ENCODE assay signal across 8 cellular contexts in the genomic region with DNA sequence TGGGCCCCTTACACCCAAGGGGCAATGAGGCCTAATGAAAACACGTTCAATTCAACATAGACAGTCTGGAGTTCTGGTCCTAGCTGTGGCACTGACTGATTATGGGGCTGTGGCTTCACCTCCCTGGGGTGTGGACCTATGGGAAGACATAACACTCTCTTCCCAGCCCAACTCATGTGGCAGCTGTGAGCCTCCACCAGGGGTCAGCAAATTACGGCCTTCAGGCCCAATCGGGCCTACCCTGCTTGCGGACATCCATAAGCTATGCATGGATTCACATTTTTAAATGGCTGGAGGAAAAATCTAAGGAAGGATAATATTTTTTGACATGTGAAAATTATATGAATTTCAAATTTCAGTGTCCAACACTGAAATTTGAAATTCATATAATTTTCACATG.
DNase-seq lines count a peak whose midpoint lies in the region; ATAC-seq and TF ChIP-seq lines count a peak whose summit lies in the region.

No MANE protein-coding gene starts in this region.

- no peak overlapping the region for H3K4me3 Mint-ChIP-seq in natural killer cell
- no peak overlapping the region for H3K4me3 Mint-ChIP-seq in natural killer cell treated with Interleukin-12 subunit alpha and Interleukin-12 subunit beta and Interleukin-15 and Interleukin-18, amount 100 ng/mL, for 72 hours
- no peak overlapping the region for H3K4me3 Mint-ChIP-seq in activated naive CD4-positive, alpha-beta T cell treated with anti-CD3 and anti-CD28 coated beads, Interleukin-2, amount 10 ng/mL, durations not matched to agents 7 days and 5 days

- ATAC-seq in natural killer cell, result peak in 1 of 3 donors; percentile 46
- no peak for ATAC-seq in natural killer cell treated with Interleukin-12 subunit alpha and Interleukin-12 subunit beta and Interleukin-15 and Interleukin-18, amount 100 ng/mL, for 72 hours
- ATAC-seq in GM21717 (IDR thresholded peaks at IDR 0.05; ENCODE audit: unreplicated experiment), result no peak
- no peak for ATAC-seq in GM21360 (IDR thresholded peaks at IDR 0.05; ENCODE audit: unreplicated experiment)

- no peaks in the 10 kb centered on the region for H3K36me3 Mint-ChIP-seq in natural killer cell
- H3K36me3 Mint-ChIP-seq in natural killer cell treated with Interleukin-12 subunit alpha and Interleukin-12 subunit beta and Interleukin-15 and Interleukin-18, amount 100 ng/mL, for 72 hours, result no peaks in the 10 kb centered on the region
- H3K36me3 Mint-ChIP-seq in activated naive CD4-positive, alpha-beta T cell treated with anti-CD3 and anti-CD28 coated beads, Interleukin-2, amount 10 ng/mL, durations not matched to agents 7 days and 5 days, result no peaks in the 10 kb centered on the region

- no peak overlapping the region for H3K4me3 ChIP-seq in epithelial cell of esophagus (ENCODE audit: low read length)

- DNase-seq in natural killer cell, result no peak
- no peak for DNase-seq in natural killer cell treated with Interleukin-12 subunit alpha and Interleukin-12 subunit beta and Interleukin-15 and Interleukin-18, amount 100 ng/mL, for 72 hours (ENCODE audit: low spot score)
- DNase-seq in NAMALWA (ENCODE audit: low spot score), result peak; percentile 43
- DNase-seq in epithelial cell of esophagus (ENCODE audit: low read depth), result peak; percentile 22
- peak; percentile 84 for DNase-seq in pons (ENCODE audit: low spot score)
- no peak for DNase-seq in activated naive CD4-positive, alpha-beta T cell treated with anti-CD3 and anti-CD28 coated beads, Interleukin-2, amount 10 ng/mL, durations not matched to agents 7 days and 5 days

- TF ChIP-seq CTCF in natural killer cell (IDR thresholded peaks at IDR 0.05) (peak; percentile 37), epithelial cell of esophagus (IDR thresholded peaks at IDR 0.05; ENCODE audit: insufficient read depth, low read depth, low read length, missing control alignments) (peak; percentile 15)

- intact Hi-C loops in natural killer cell (cut with micrococcal nuclease), result loop anchor here (1.0 kb wide), 1 partner anchor 103 kb away; no protein-coding TSS in a partner anchor

- no peaks in the 10 kb centered on the region for H3K27me3 Mint-ChIP-seq in natural killer cell (ENCODE audit: low read depth in 2 of 2)
- H3K27me3 Mint-ChIP-seq in natural killer cell treated with Interleukin-12 subunit alpha and Interleukin-12 subunit beta and Interleukin-15 and Interleukin-18, amount 100 ng/mL, for 72 hours, result peaks cover 2 to 6% of the 10 kb centered on the region in 2 donors
- peaks cover 4% of the 10 kb centered on the region for H3K27me3 Mint-ChIP-seq in activated naive CD4-positive, alpha-beta T cell treated with anti-CD3 and anti-CD28 coated beads, Interleukin-2, amount 10 ng/mL, durations not matched to agents 7 days and 5 days

- H3K9me3 Mint-ChIP-seq in natural killer cell, result no peaks in the 10 kb centered on the region
- no peaks in the 10 kb centered on the region for H3K9me3 Mint-ChIP-seq in natural killer cell treated with Interleukin-12 subunit alpha and Interleukin-12 subunit beta and Interleukin-15 and Interleukin-18, amount 100 ng/mL, for 72 hours
- H3K9me3 Mint-ChIP-seq in activated naive CD4-positive, alpha-beta T cell treated with anti-CD3 and anti-CD28 coated beads, Interleukin-2, amount 10 ng/mL, durations not matched to agents 7 days and 5 days, result no peaks in the 10 kb centered on the region

- H3K27ac Mint-ChIP-seq in natural killer cell, result no peak overlapping the region
- H3K27ac Mint-ChIP-seq in natural killer cell treated with Interleukin-12 subunit alpha and Interleukin-12 subunit beta and Interleukin-15 and Interleukin-18, amount 100 ng/mL, for 72 hours, result no peak overlapping the region
- no peak overlapping the region for H3K27ac Mint-ChIP-seq in activated naive CD4-positive, alpha-beta T cell treated with anti-CD3 and anti-CD28 coated beads, Interleukin-2, amount 10 ng/mL, durations not matched to agents 7 days and 5 days

- no peaks in the 10 kb centered on the region for H3K4me1 Mint-ChIP-seq in natural killer cell
- no peaks in the 10 kb centered on the region for H3K4me1 Mint-ChIP-seq in natural killer cell treated with Interleukin-12 subunit alpha and Interleukin-12 subunit beta and Interleukin-15 and Interleukin-18, amount 100 ng/mL, for 72 hours (ENCODE audit: low read depth in 2 of 2)
- H3K4me1 Mint-ChIP-seq in activated naive CD4-positive, alpha-beta T cell treated with anti-CD3 and anti-CD28 coated beads, Interleukin-2, amount 10 ng/mL, durations not matched to agents 7 days and 5 days, result no peaks in the 10 kb centered on the region

- CTCF ChIA-PET in activated naive CD4-positive, alpha-beta T cell treated with anti-CD3 and anti-CD28 coated beads, Interleukin-2, amount 10 ng/mL, durations not matched to agents 7 days and 5 days (lab: Charles Lee), result no interaction called here

Comparison
In these comparisons a context has a peak if more than half of its experiments do, and no peak if none do; other contexts are left out.
1. DNase-seq: peak in NAMALWA (single experiment), epithelial cell of esophagus (single experiment) and pons (single experiment); none in natural killer cell (single experiment), natural killer cell treated with Interleukin-12 subunit alpha and Interleukin-12 subunit beta and Interleukin-15 and Interleukin-18, amount 100 ng/mL, for 72 hours (single experiment) and activated naive CD4-positive, alpha-beta T cell treated with anti-CD3 and anti-CD28 coated beads, Interleukin-2, amount 10 ng/mL, durations not matched to agents 7 days and 5 days (single experiment).